Comparison of ENCODE assay signal across 3 cellular contexts in the genomic region with DNA sequence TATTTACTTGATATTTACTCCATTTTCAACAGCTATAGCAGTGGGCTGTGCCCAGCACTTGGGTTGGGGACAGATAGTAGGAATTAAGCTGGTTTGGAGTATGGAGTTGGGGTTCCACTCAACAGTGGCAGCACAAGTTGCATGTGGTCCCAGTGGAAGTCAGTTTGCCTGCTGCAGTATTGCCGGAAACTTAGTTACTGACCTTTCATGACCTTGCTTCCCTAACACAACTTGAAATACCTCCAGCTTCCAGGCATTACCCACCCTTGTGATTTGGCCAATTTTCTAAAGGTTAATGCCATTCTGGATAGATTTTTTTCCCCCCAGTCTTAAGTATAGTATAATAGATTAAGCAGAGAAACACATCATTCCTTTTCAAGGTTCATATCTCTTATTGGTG.
TF ChIP-seq lines count a peak whose summit lies in the region.

No MANE protein-coding gene starts in this region.

TF ChIP-seq in liver, 16 proteins besides CTCF, POLR2A, EP300 and RAD21:
- TF ChIP-seq HNF4A (conservative IDR thresholded peaks at IDR 0.05): no peak
- peak; percentile 14 for TF ChIP-seq NR2F2 (IDR thresholded peaks at IDR 0.05)
- no peak for TF ChIP-seq FOXA2 (IDR thresholded peaks at IDR 0.05)
TF ChIP-seq in liver: peak in this region for 1.

TF ChIP-seq in HepG2, 621 proteins besides CTCF, POLR2A, EP300 and RAD21:
- TF ChIP-seq ZNF24 (IDR thresholded peaks at IDR 0.05): no peak
- no peak for TF ChIP-seq CEBPB (IDR thresholded peaks at IDR 0.05; ENCODE audit: borderline replicate concordance, low read depth, low read length)
- no peak for TF ChIP-seq ZIK1 (CRISPR knock-in tag; IDR thresholded peaks at IDR 0.05; ENCODE audit: borderline replicate concordance, low read depth)
- no peak for TF ChIP-seq RFX1 (IDR thresholded peaks at IDR 0.05)
- no peak for TF ChIP-seq SMAD1 (CRISPR knock-in tag; IDR thresholded peaks at IDR 0.05; ENCODE audit: borderline replicate concordance, low read depth)
- TF ChIP-seq ZBTB7B (CRISPR knock-in tag; IDR thresholded peaks at IDR 0.05): no peak
- TF ChIP-seq, protein P1, sequence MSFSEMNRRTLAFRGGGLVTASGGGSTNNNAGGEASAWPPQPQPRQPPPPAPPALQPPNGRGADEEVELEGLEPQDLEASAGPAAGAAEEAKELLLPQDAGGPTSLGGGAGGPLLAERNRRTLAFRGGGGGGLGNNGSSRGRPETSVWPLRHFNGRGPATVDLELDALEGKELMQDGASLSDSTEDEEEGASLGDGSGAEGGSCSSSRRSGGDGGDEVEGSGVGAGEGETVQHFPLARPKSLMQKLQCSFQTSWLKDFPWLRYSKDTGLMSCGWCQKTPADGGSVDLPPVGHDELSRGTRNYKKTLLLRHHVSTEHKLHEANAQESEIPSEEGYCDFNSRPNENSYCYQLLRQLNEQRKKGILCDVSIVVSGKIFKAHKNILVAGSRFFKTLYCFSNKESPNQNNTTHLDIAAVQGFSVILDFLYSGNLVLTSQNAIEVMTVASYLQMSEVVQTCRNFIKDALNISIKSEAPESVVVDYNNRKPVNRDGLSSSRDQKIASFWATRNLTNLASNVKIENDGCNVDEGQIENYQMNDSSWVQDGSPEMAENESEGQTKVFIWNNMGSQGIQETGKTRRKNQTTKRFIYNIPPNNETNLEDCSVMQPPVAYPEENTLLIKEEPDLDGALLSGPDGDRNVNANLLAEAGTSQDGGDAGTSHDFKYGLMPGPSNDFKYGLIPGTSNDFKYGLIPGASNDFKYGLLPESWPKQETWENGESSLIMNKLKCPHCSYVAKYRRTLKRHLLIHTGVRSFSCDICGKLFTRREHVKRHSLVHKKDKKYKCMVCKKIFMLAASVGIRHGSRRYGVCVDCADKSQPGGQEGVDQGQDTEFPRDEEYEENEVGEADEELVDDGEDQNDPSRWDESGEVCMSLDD (CRISPR knock-in tag; IDR thresholded peaks at IDR 0.05; ENCODE audit: borderline replicate concordance): no peak
- TF ChIP-seq ZNF251 (CRISPR knock-in tag; IDR thresholded peaks at IDR 0.05): no peak
- TF ChIP-seq, protein P2, sequence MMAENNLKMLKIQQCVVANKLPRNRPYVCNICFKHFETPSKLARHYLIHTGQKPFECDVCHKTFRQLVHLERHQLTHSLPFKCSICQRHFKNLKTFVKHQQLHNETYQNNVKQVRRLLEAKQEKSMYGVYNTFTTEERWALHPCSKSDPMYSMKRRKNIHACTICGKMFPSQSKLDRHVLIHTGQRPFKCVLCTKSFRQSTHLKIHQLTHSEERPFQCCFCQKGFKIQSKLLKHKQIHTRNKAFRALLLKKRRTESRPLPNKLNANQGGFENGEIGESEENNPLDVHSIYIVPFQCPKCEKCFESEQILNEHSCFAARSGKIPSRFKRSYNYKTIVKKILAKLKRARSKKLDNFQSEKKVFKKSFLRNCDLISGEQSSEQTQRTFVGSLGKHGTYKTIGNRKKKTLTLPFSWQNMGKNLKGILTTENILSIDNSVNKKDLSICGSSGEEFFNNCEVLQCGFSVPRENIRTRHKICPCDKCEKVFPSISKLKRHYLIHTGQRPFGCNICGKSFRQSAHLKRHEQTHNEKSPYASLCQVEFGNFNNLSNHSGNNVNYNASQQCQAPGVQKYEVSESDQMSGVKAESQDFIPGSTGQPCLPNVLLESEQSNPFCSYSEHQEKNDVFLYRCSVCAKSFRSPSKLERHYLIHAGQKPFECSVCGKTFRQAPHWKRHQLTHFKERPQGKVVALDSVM (CRISPR knock-in tag; IDR thresholded peaks at IDR 0.05): no peak
- no peak for TF ChIP-seq ATM (IDR thresholded peaks at IDR 0.05; ENCODE audit: borderline replicate concordance)
- no peak for TF ChIP-seq HOXD1 (CRISPR knock-in tag; IDR thresholded peaks at IDR 0.05)

TF ChIP-seq in endothelial cell of umbilical vein, 7 proteins besides CTCF, POLR2A, EP300 and RAD21:
- TF ChIP-seq, protein P3, sequence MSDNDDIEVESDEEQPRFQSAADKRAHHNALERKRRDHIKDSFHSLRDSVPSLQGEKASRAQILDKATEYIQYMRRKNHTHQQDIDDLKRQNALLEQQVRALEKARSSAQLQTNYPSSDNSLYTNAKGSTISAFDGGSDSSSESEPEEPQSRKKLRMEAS (IDR thresholded peaks at IDR 0.05; ENCODE audit: insufficient read depth, insufficient read length): no peak
- TF ChIP-seq FOS (IDR thresholded peaks at IDR 0.05; ENCODE audit: borderline replicate concordance, insufficient read depth, low read length) (no peak), EZH2 (IDR thresholded peaks at IDR 0.05; ENCODE audit: borderline replicate concordance, low read depth, low read length, severe bottlenecking) (no peak), GATA2 (IDR thresholded peaks at IDR 0.05; ENCODE audit: insufficient read depth, insufficient read length, low read depth, low read length) (no peak), JUN (IDR thresholded peaks at IDR 0.05; ENCODE audit: borderline replicate concordance, insufficient read depth, insufficient read length, low read depth) (no peak), POLR2AphosphoS5 (IDR thresholded peaks at IDR 0.05; ENCODE audit: insufficient read depth, low read depth, low read length) (no peak), MYC (IDR thresholded peaks at IDR 0.05; ENCODE audit: low read depth, low read length) (no peak)
TF ChIP-seq in endothelial cell of umbilical vein: peak in this region for 0.
